17 cellular contexts compared by ENCODE assay signal in the genomic region with DNA sequence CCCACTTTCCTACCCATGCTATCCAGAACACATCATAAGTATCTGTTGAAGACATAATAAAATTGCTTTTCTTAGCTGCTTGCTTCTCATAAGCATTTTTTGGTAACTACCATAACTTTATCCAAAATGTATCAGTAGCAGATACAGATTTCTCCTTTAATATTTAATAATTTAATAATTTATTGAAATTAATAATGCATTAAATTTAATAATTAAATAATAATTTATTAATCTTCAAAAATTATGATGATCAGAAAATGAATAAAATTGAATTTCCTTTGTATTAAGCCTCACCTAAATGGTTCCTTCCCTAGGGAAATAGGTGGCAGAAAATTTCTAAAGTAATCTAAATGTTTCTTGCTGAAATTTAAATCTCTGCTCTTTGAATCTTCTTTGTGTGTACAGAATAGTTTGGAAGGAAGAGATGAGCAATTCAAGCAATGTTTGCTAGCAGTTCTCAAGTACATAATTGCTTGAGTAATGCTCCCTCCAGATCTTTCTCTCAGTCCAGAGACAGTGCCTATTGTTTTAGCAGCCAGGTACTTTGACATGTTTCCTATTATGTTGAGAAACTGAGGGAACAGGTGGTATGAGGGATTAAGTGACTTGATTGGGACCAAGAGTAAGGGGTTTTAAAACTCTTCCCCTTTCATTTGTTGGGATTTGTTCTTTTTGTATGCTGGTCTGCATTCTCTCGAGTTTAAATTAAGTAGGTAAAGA.
A peak's percentile ranks its signal among the peaks of the same experiment; 100 is the strongest.
DNase-seq lines count a peak whose midpoint lies in the region; ATAC-seq, FAIRE-seq and TF ChIP-seq lines count a peak whose summit lies in the region.
"Had no signal": no experiment of that assay in that cellular context is flagged by ENCODE, and none has a peak within 500 bp of the region (broad histone marks: within the 10 kb centered on the region; RNA-seq: fewer than 3 reads in every experiment).

No MANE protein-coding gene starts in this region.

- TF ChIP-seq CTCF in SK-N-SH (IDR thresholded peaks at IDR 0.05) (no peak), mucosa of descending colon (IDR thresholded peaks at IDR 0.05) (no peak)

- H3K27ac ChIP-seq in SK-N-SH (ENCODE audit: low read depth in 2 of 2, low read length in 1 of 2): no peak overlapping the region
- peak overlapping the region; percentile 63 to 70 for H3K27ac ChIP-seq in mucosa of rectum (ENCODE audit: low read depth in 2 of 2, low read length in 2 of 2)
- H3K27ac ChIP-seq in GM23248: no peak overlapping the region
- H3K27ac ChIP-seq: BLaER1 treated with 17β-estradiol and CSF1 and Interleukin-3, amounts not matched to agents 10 nM and 100 nM had no signal

- H3K9me2 ChIP-seq in SK-N-SH (no peaks in the 10 kb centered on the region), GM23248 (ENCODE audit: insufficient read depth) (no peaks in the 10 kb centered on the region)

- POLR2A ChIA-PET in SK-N-SH (lab: Yijun Ruan, JAX): no interaction called here

- H3K4me2 ChIP-seq in SK-N-SH (no peak overlapping the region), GM23248 (ENCODE audit: unreplicated experiment) (no peak overlapping the region)
- H3K4me2 ChIP-seq: BLaER1 treated with 17β-estradiol and CSF1 and Interleukin-3, amounts not matched to agents 10 nM and 100 nM had no signal

- no peaks in the 10 kb centered on the region for H3F3A ChIP-seq in SK-N-SH (replicated peaks; ENCODE audit: insufficient read depth)
- H3F3A ChIP-seq in GM23248 (ENCODE audit: insufficient read depth): peaks cover 4% of the 10 kb centered on the region; the same call in 1 of the 2 replicates

- H3K36me3 ChIP-seq in SK-N-SH (replicated peaks in 1 of 2; ENCODE audit: control insufficient read depth in 1 of 2, insufficient read depth in 2 of 2, low read length in 1 of 2) (no peaks in the 10 kb centered on the region), mucosa of rectum (ENCODE audit: control insufficient read depth in 2 of 2, insufficient read depth in 2 of 2, low read length in 2 of 2) (no peaks in the 10 kb centered on the region), mucosa of descending colon (ENCODE audit: low read depth) (no peaks in the 10 kb centered on the region), GM23248 (ENCODE audit: low read depth) (no peaks in the 10 kb centered on the region)
- H3K36me3 ChIP-seq: BLaER1 treated with 17β-estradiol and CSF1 and Interleukin-3, amounts not matched to agents 10 nM and 100 nM had no signal

- intact Hi-C loops in mucosa of descending colon (cut with DNase I, micrococcal nuclease): no loop called here

- TF ChIP-seq EP300 in SK-N-SH (IDR thresholded peaks at IDR 0.05; ENCODE audit: borderline replicate concordance in 1 of 2, low read depth in 1 of 2, low read length in 1 of 2): no peak

- DNase-seq in SK-N-SH (no peak), mucosa of descending colon (no peak), GM19240 (ENCODE audit: insufficient read length, low spot score) (no peak), GM23248 (no peak)
- DNase-seq: CD8-positive, alpha-beta T cell; H9; KBM-7; NCI-H1694 treated with DMSO at 0.1 percent for 48 hours; NCI-H2107 had no signal

- WGBS in SK-N-SH (ENCODE audit: low lambda C conversion rate): 60% methylated on average over 1 of the region's 1 CpG
- WGBS in GM23248 (ENCODE audit: low coverage in 1 of 2, low lambda C conversion rate in 2 of 2, missing lambda C conversion rate in 2 of 2), 2 experiments: 45 to 55% methylated on average over 1 of the region's 1 CpG

- no peaks in the 10 kb centered on the region for H3K9me3 ChIP-seq in SK-N-SH
- no peaks in the 10 kb centered on the region for H3K9me3 ChIP-seq in mucosa of rectum (ENCODE audit: control insufficient read depth in 2 of 2, low read length in 2 of 2)
- H3K9me3 ChIP-seq in mucosa of descending colon: no peaks in the 10 kb centered on the region
- no peaks in the 10 kb centered on the region for H3K9me3 ChIP-seq in GM23248 (ENCODE audit: low read depth)
- H3K9me3 ChIP-seq: BLaER1 treated with 17β-estradiol and CSF1 and Interleukin-3, amounts not matched to agents 10 nM and 100 nM had no signal

- H3K4me1 ChIP-seq in SK-N-SH (ENCODE audit: control insufficient read depth in 1 of 2, insufficient read depth in 2 of 2, low read depth in 1 of 2, low read length in 1 of 2): peaks cover 9 to 10% of the 10 kb centered on the region in 2 experiments; a peak in 3 of 4 replicates
- peaks cover 16 to 43% of the 10 kb centered on the region in 2 donors for H3K4me1 ChIP-seq in mucosa of rectum (ENCODE audit: control insufficient read depth in 2 of 2, insufficient read depth in 2 of 2, low read length in 2 of 2)
- peaks cover 42% of the 10 kb centered on the region for H3K4me1 ChIP-seq in mucosa of descending colon (ENCODE audit: low read depth)
- H3K4me1 ChIP-seq in GM23248 (ENCODE audit: insufficient read depth): peaks cover 8% of the 10 kb centered on the region

- H3K4me3 ChIP-seq in SK-N-SH (ENCODE audit: low read depth in 2 of 2, low read length in 1 of 2) (no peak overlapping the region), mucosa of rectum (ENCODE audit: low read length in 2 of 2) (no peak overlapping the region), mucosa of descending colon (no peak overlapping the region), GM23248 (no peak overlapping the region)
- H3K4me3 ChIP-seq: BLaER1 treated with 17β-estradiol and CSF1 and Interleukin-3, amounts not matched to agents 10 nM and 100 nM had no signal

- no peak overlapping the region for H3K9ac ChIP-seq in SK-N-SH
- H3K9ac ChIP-seq in mucosa of rectum (ENCODE audit: low read depth in 1 of 2, low read length in 2 of 2): no peak overlapping the region
- H3K9ac ChIP-seq in GM23248: no peak overlapping the region
- H3K9ac ChIP-seq: BLaER1 treated with 17β-estradiol and CSF1 and Interleukin-3, amounts not matched to agents 10 nM and 100 nM had no signal

- H2AFZ ChIP-seq in SK-N-SH (ENCODE audit: low read depth): no peak overlapping the region
- no peak overlapping the region for H2AFZ ChIP-seq in GM23248

- H4K20me1 ChIP-seq in SK-N-SH (ENCODE audit: insufficient read depth) (no peaks in the 10 kb centered on the region), GM23248 (ENCODE audit: insufficient read depth) (no peaks in the 10 kb centered on the region)
- H4K20me1 ChIP-seq: BLaER1 treated with 17β-estradiol and CSF1 and Interleukin-3, amounts not matched to agents 10 nM and 100 nM had no signal

- CTCF ChIA-PET in SK-N-SH (lab: Yijun Ruan, JAX): no interaction called here

- peak; percentile 49 for FAIRE-seq in TTC549 (lab: Jason Lieb, UNC)
- FAIRE-seq: GM12892, HepG2, RCC 7860 had no signal

- in situ Hi-C loops in GM23248 (cut with MboI): no loop called here

- H3K27me3 ChIP-seq in SK-N-SH (ENCODE audit: insufficient read depth) (no peaks in the 10 kb centered on the region), mucosa of rectum (ENCODE audit: control insufficient read depth in 2 of 2, insufficient read depth in 2 of 2, low read length in 2 of 2) (no peaks in the 10 kb centered on the region), GM23248 (replicated peaks; ENCODE audit: insufficient read depth) (no peaks in the 10 kb centered on the region)
- H3K27me3 ChIP-seq: BLaER1 treated with 17β-estradiol and CSF1 and Interleukin-3, amounts not matched to agents 10 nM and 100 nM had no signal

- no peak for TF ChIP-seq RAD21 in SK-N-SH (IDR thresholded peaks at IDR 0.05; ENCODE audit: low read length)

- H3K79me2 ChIP-seq in SK-N-SH (ENCODE audit: insufficient read depth) (no peaks in the 10 kb centered on the region), GM23248 (ENCODE audit: insufficient read depth) (no peaks in the 10 kb centered on the region)

- no peak for ATAC-seq in SK-N-SH treated with all-trans-retinoic acid at 6 μM for 48 hours
- ATAC-seq in mucosa of descending colon: no peak
- ATAC-seq: CD8-positive, alpha-beta T cell; HepG2; Right ventricle myocardium inferior had no signal

TF ChIP-seq in SK-N-SH treated with all-trans-retinoic acid at 6 μM for 48 hours, 23 proteins besides CTCF, POLR2A, EP300 and RAD21 (continues in another document):
- no peak for TF ChIP-seq ISL1 (CRISPR knock-in tag; IDR thresholded peaks at IDR 0.05)
- peak; percentile 78; the same call in 1 of the 2 replicates for TF ChIP-seq ZFP3 (CRISPR knock-in tag; IDR thresholded peaks at IDR 0.05)
- TF ChIP-seq GLIS3 (CRISPR knock-in tag; IDR thresholded peaks at IDR 0.05): peak; percentile 84; the same call in 1 of the 2 replicates
- TF ChIP-seq, protein P1, sequence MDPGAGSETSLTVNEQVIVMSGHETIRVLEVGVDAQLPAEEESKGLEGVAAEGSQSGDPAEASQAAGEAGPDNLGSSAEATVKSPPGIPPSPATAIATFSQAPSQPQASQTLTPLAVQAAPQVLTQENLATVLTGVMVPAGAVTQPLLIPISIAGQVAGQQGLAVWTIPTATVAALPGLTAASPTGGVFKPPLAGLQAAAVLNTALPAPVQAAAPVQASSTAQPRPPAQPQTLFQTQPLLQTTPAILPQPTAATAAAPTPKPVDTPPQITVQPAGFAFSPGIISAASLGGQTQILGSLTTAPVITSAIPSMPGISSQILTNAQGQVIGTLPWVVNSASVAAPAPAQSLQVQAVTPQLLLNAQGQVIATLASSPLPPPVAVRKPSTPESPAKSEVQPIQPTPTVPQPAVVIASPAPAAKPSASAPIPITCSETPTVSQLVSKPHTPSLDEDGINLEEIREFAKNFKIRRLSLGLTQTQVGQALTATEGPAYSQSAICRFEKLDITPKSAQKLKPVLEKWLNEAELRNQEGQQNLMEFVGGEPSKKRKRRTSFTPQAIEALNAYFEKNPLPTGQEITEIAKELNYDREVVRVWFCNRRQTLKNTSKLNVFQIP (CRISPR knock-in tag; IDR thresholded peaks at IDR 0.05; ENCODE audit: borderline replicate concordance, low read depth): 0 out of 2 replicates have a peak, but pooled peaks have one; percentile 27

TF ChIP-seq in SK-N-SH, 30 proteins besides CTCF, POLR2A, EP300 and RAD21:
- TF ChIP-seq TEAD4 (IDR thresholded peaks at IDR 0.05; ENCODE audit: borderline replicate concordance, insufficient read depth): no peak
- TF ChIP-seq, protein P2, sequence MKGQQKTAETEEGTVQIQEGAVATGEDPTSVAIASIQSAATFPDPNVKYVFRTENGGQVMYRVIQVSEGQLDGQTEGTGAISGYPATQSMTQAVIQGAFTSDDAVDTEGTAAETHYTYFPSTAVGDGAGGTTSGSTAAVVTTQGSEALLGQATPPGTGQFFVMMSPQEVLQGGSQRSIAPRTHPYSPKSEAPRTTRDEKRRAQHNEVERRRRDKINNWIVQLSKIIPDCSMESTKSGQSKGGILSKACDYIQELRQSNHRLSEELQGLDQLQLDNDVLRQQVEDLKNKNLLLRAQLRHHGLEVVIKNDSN (IDR thresholded peaks at IDR 0.05; ENCODE audit: borderline replicate concordance, low read depth): no peak
- TF ChIP-seq GABPA (IDR thresholded peaks at IDR 0.05; ENCODE audit: low read depth): no peak
- TF ChIP-seq GATA2 (CRISPR knock-in tag; IDR thresholded peaks at IDR 0.05): no peak
- TF ChIP-seq CHD2 (IDR thresholded peaks at IDR 0.05; ENCODE audit: low read length, partially characterized antibody): no peak

Comparison
In these comparisons a context has a peak if more than half of its experiments do, and no peak if none do; other contexts are left out.
1. H3K27ac ChIP-seq: peak in mucosa of rectum (2 of 2); none in SK-N-SH (0 of 2) and GM23248 (single experiment).